ENCODE assay signal across 8 cellular contexts in genomic region chr6:43476744-43477143, GRCh38. TPM values are rescaled to one million over a fixed set of nuclear protein-coding genes. Genes with fewer than 3 reads are reported as not detected.
DNase-seq lines count a peak whose midpoint lies in the region; ATAC-seq, FAIRE-seq and TF ChIP-seq lines count a peak whose summit lies in the region.

No MANE protein-coding gene starts in this region.

- TF ChIP-seq CTCF in keratinocyte (optimal IDR thresholded peaks at IDR 0.05 in 1 of 3, IDR thresholded peaks at IDR 0.05 in 1 of 3, conservative IDR thresholded peaks at IDR 0.05 in 1 of 3; ENCODE audit: extremely low read depth in 1 of 3, insufficient read depth in 2 of 3, low read length in 3 of 3), result no peak
- TF ChIP-seq CTCF in thyroid gland (IDR thresholded peaks at IDR 0.05), result no peak
- no peak for TF ChIP-seq CTCF in GM13976 (IDR thresholded peaks at IDR 0.05; ENCODE audit: borderline replicate concordance, control extremely low read depth, extremely low read depth, insufficient read depth, missing control alignments)

- H3K4me3 Mint-ChIP-seq in activated CD8-positive, alpha-beta memory T cell treated with anti-CD3 and anti-CD28 coated beads, Interleukin-2, amount 10 ng/mL, durations not matched to agents 7 days and 5 days, result peak overlapping the region; percentile 90
- H3K4me3 Mint-ChIP-seq in activated CD8-positive, alpha-beta T cell treated with anti-CD3 and anti-CD28 coated beads, Interleukin-2, amount 10 ng/mL, durations not matched to agents 7 days and 5 days, result peak overlapping the region; percentile 97

- POLR2A ChIA-PET in activated CD8-positive, alpha-beta T cell treated with anti-CD3 and anti-CD28 coated beads, Interleukin-2, amount 10 ng/mL, durations not matched to agents 7 days and 5 days (lab: Charles Lee), result interaction anchor here (0.6 to 1.5 kb wide), 4 partner anchors 10 to 152 kb away, joined by 3 to 6 read pairs (median 4); partner anchors contain the start of gene GTPBP2

- CTCF ChIA-PET in activated CD8-positive, alpha-beta memory T cell treated with anti-CD3 and anti-CD28 coated beads, Interleukin-2, amount 10 ng/mL, durations not matched to agents 7 days and 5 days (lab: Charles Lee), result interaction anchor here (0.5 to 4.3 kb wide), 2 partner anchors 30 to 88 kb away, joined by 3 to 20 read pairs; no protein-coding TSS in a partner anchor
- CTCF ChIA-PET in activated CD8-positive, alpha-beta T cell treated with anti-CD3 and anti-CD28 coated beads, Interleukin-2, amount 10 ng/mL, durations not matched to agents 7 days and 5 days (lab: Charles Lee), result interaction anchor here (0.7 to 1.8 kb wide), 4 partner anchors 9 to 30 kb away, joined by 3 to 5 read pairs (median 4); partner anchors contain the start of gene DLK2

- dilution Hi-C loops in keratinocyte (cut with MboI; ENCODE audit: extremely low pct_ligation_motif_present, low sequenced_read_pairs), result no loop called here

- DNase-seq in activated CD8-positive, alpha-beta memory T cell treated with anti-CD3 and anti-CD28 coated beads, Interleukin-2, amount 10 ng/mL, durations not matched to agents 7 days and 5 days, result no peak
- no peak for DNase-seq in activated CD8-positive, alpha-beta memory T cell treated with anti-CD3 and anti-CD28 coated beads, Interleukin-2, amount 50 U/mL, for 4 hours
- DNase-seq in activated CD8-positive, alpha-beta T cell treated with anti-CD3 and anti-CD28 coated beads, Interleukin-2, amount 10 ng/mL, durations not matched to agents 7 days and 5 days, result no peak
- DNase-seq in keratinocyte (ENCODE audit: low read depth, low spot score) (no peak), thyroid gland (no peak), GM13976 (ENCODE audit: low spot score) (no peak), superior temporal gyrus (ENCODE audit: extremely low spot score) (no peak), NCI-H2029 treated with DMSO at 0.1 percent for 48 hours (lab: John Stamatoyannopoulos, UW) (no peak)

- H3K27ac ChIP-seq in keratinocyte (ENCODE audit: control insufficient read depth, insufficient read depth, low read length) (peak overlapping the region; percentile 21), thyroid gland (peak overlapping the region in 2 of 3 donors; percentile 27 to 80)

- 35 to 39% methylated on average over 2 of the region's 2 CpGs for WGBS in thyroid gland, 2 donors

- FAIRE-seq in keratinocyte (lab: Jason Lieb, UNC), result no peak

- intact Hi-C loops in thyroid gland (cut with DNase I), result no loop called here

- H3K36me3 Mint-ChIP-seq in activated CD8-positive, alpha-beta memory T cell treated with anti-CD3 and anti-CD28 coated beads, Interleukin-2, amount 10 ng/mL, durations not matched to agents 7 days and 5 days, result no peaks in the 10 kb centered on the region
- H3K36me3 Mint-ChIP-seq in activated CD8-positive, alpha-beta T cell treated with anti-CD3 and anti-CD28 coated beads, Interleukin-2, amount 10 ng/mL, durations not matched to agents 7 days and 5 days (ENCODE audit: low read depth), result no peaks in the 10 kb centered on the region

- H3K4me2 ChIP-seq in keratinocyte (ENCODE audit: control insufficient read depth, extremely low read depth, insufficient read depth, low read depth, low read length), result peak overlapping the region; percentile 71

- H3K4me1 ChIP-seq in keratinocyte (ENCODE audit: control insufficient read depth, extremely low read depth, insufficient read depth, low read length) (peaks cover 38% of the 10 kb centered on the region), thyroid gland (peaks cover 9 to 14% of the 10 kb centered on the region in 2 donors)

- ATAC-seq in activated CD8-positive, alpha-beta memory T cell treated with anti-CD3 and anti-CD28 coated beads, Interleukin-2, amount 10 ng/mL, durations not matched to agents 7 days and 5 days, result no peak
- peak; percentile 20 for ATAC-seq in activated CD8-positive, alpha-beta T cell treated with anti-CD3 and anti-CD28 coated beads, Interleukin-2, amount 10 ng/mL, durations not matched to agents 7 days and 5 days

- in situ Hi-C loops in GM13976 (cut with MboI; ENCODE audit: low sequenced_read_pairs, unreplicated experiment), result loop anchor here (25.0 kb wide), 1 partner anchor 214 kb away; no protein-coding TSS in a partner anchor

- H3K4me1 Mint-ChIP-seq in activated CD8-positive, alpha-beta memory T cell treated with anti-CD3 and anti-CD28 coated beads, Interleukin-2, amount 10 ng/mL, durations not matched to agents 7 days and 5 days, result peaks cover 39% of the 10 kb centered on the region
- peaks cover 31% of the 10 kb centered on the region for H3K4me1 Mint-ChIP-seq in activated CD8-positive, alpha-beta T cell treated with anti-CD3 and anti-CD28 coated beads, Interleukin-2, amount 10 ng/mL, durations not matched to agents 7 days and 5 days (ENCODE audit: low read depth)

- H2AFZ ChIP-seq in keratinocyte (ENCODE audit: control insufficient read depth, low read length), result peak overlapping the region; percentile 75

- H3K27me3 Mint-ChIP-seq in activated CD8-positive, alpha-beta memory T cell treated with anti-CD3 and anti-CD28 coated beads, Interleukin-2, amount 10 ng/mL, durations not matched to agents 7 days and 5 days, result peaks cover 2% of the 10 kb centered on the region
- H3K27me3 Mint-ChIP-seq in activated CD8-positive, alpha-beta T cell treated with anti-CD3 and anti-CD28 coated beads, Interleukin-2, amount 10 ng/mL, durations not matched to agents 7 days and 5 days (ENCODE audit: low read depth), result no peaks in the 10 kb centered on the region

- no peaks in the 10 kb centered on the region for H4K20me1 ChIP-seq in keratinocyte (ENCODE audit: control insufficient read depth, extremely low read depth, insufficient read depth, low read length)

- H3K9ac ChIP-seq in keratinocyte (ENCODE audit: control insufficient read depth, extremely low read depth, insufficient read depth, low read length), result peak overlapping the region; percentile 90

- H3K36me3 ChIP-seq in keratinocyte (ENCODE audit: control insufficient read depth in 2 of 2, extremely low read depth in 1 of 2, insufficient read depth in 2 of 2, low read length in 2 of 2) (peaks cover 0 to 3% of the 10 kb centered on the region in 2 experiments), thyroid gland (no peaks in the 10 kb centered on the region)

- TF ChIP-seq POLR2A in thyroid gland (IDR thresholded peaks at IDR 0.05), result no peak

- no peaks in the 10 kb centered on the region for H3K27me3 ChIP-seq in keratinocyte (ENCODE audit: control insufficient read depth, extremely low read depth, insufficient read depth, low read length)
- no peaks in the 10 kb centered on the region for H3K27me3 ChIP-seq in thyroid gland

- H3K79me2 ChIP-seq in keratinocyte (ENCODE audit: control insufficient read depth, insufficient read depth, low read length), result peaks cover 28% of the 10 kb centered on the region

- no peaks in the 10 kb centered on the region for H3K9me1 ChIP-seq in keratinocyte (ENCODE audit: control insufficient read depth, extremely low read depth, insufficient read depth, low read length)

- H3K4me3 ChIP-seq in keratinocyte (ENCODE audit: control insufficient read depth in 2 of 3, extremely low read depth in 1 of 3, insufficient read depth in 2 of 3, low read depth in 1 of 3, low read length in 3 of 3), result peak overlapping the region in 1 of 3 experiments; percentile 85
- H3K4me3 ChIP-seq in thyroid gland (replicated peaks in 1 of 3), result no peak overlapping the region

- H3K9me3 ChIP-seq in keratinocyte (ENCODE audit: control insufficient read depth, low read depth, low read length), result no peaks in the 10 kb centered on the region
- no peaks in the 10 kb centered on the region for H3K9me3 ChIP-seq in thyroid gland

- no peaks in the 10 kb centered on the region for H3K9me3 Mint-ChIP-seq in activated CD8-positive, alpha-beta memory T cell treated with anti-CD3 and anti-CD28 coated beads, Interleukin-2, amount 10 ng/mL, durations not matched to agents 7 days and 5 days (ENCODE audit: low read depth)
- no peaks in the 10 kb centered on the region for H3K9me3 Mint-ChIP-seq in activated CD8-positive, alpha-beta T cell treated with anti-CD3 and anti-CD28 coated beads, Interleukin-2, amount 10 ng/mL, durations not matched to agents 7 days and 5 days (ENCODE audit: insufficient read depth)

- H3K27ac Mint-ChIP-seq in activated CD8-positive, alpha-beta memory T cell treated with anti-CD3 and anti-CD28 coated beads, Interleukin-2, amount 10 ng/mL, durations not matched to agents 7 days and 5 days, result peak overlapping the region; percentile 89
- H3K27ac Mint-ChIP-seq in activated CD8-positive, alpha-beta T cell treated with anti-CD3 and anti-CD28 coated beads, Interleukin-2, amount 10 ng/mL, durations not matched to agents 7 days and 5 days, result peak overlapping the region; percentile 47

RNA-seq across cellular contexts. Expression of gene TJAP1, which starts 0.6 kb away (rescaled TPM):
- total RNA-seq in activated CD8-positive, alpha-beta memory T cell treated with anti-CD3 and anti-CD28 coated beads, Interleukin-2, amount 10 ng/mL, durations not matched to agents 7 days and 5 days, result 10 to 100 TPM; 41.1 to 41.8 TPM
- total RNA-seq in activated CD8-positive, alpha-beta T cell treated with anti-CD3 and anti-CD28 coated beads, Interleukin-2, amount 10 ng/mL, durations not matched to agents 7 days and 5 days, result 10 to 100 TPM; 34.7 to 35.5 TPM
- polyA plus RNA-seq in keratinocyte, result 17.2 to 45.5 TPM (median 23.3 TPM) in 3 replicates
- polyA plus RNA-seq in keratinocyte (2011; ENCODE audit: low read depth), result 41.6 TPM
- 14.3 and 25.4 TPM in 2 replicates for polyA plus RNA-seq in keratinocyte (2011; cell fraction: cytosol; rRNA removed)
- 78.8 and 84.0 TPM in 2 replicates for polyA plus RNA-seq in keratinocyte (2011; cell fraction: nucleus; rRNA removed)
- polyA plus RNA-seq in keratinocyte (2012; ENCODE audit: low replicate concordance), result 12.6 and 28.6 TPM in 2 replicates
- polyA minus RNA-seq in keratinocyte, result 10.4 to 24.4 TPM (median 16.7 TPM) in 3 replicates
- polyA minus RNA-seq in keratinocyte (2011; cell fraction: cytosol; rRNA and poly(A)+ RNA removed), result 11.7 TPM
- polyA minus RNA-seq in keratinocyte (2011; cell fraction: nucleus; rRNA and poly(A)+ RNA removed), result 11.8 and 19.6 TPM in 2 replicates
- 10 to 100 TPM; 23.2 to 42.4 (median 34.4) TPM for total RNA-seq in thyroid gland

RNA-seq across cellular contexts. Expression of gene DLK2, which starts 21.4 kb away (rescaled TPM):
- total RNA-seq in activated CD8-positive, alpha-beta memory T cell treated with anti-CD3 and anti-CD28 coated beads, Interleukin-2, amount 10 ng/mL, durations not matched to agents 7 days and 5 days, result not detected
- total RNA-seq in activated CD8-positive, alpha-beta T cell treated with anti-CD3 and anti-CD28 coated beads, Interleukin-2, amount 10 ng/mL, durations not matched to agents 7 days and 5 days, result not detected
- polyA plus RNA-seq in keratinocyte, result 19.8 to 32.2 TPM (median 31.6 TPM) in 3 replicates
- polyA plus RNA-seq in keratinocyte (2011; ENCODE audit: low read depth), result 2.2 TPM
- 21.9 and 51.1 TPM in 2 replicates for polyA plus RNA-seq in keratinocyte (2011; cell fraction: cytosol; rRNA removed)
- polyA plus RNA-seq in keratinocyte (2011; cell fraction: nucleus; rRNA removed), result 55.1 and 77.8 TPM in 2 replicates
- polyA plus RNA-seq in keratinocyte (2012; ENCODE audit: low replicate concordance), result 20.2 and 38.7 TPM in 2 replicates
- polyA minus RNA-seq in keratinocyte, result 23.2 to 88.5 TPM (median 28.0 TPM) in 3 replicates
- 67.7 TPM for polyA minus RNA-seq in keratinocyte (2011; cell fraction: cytosol; rRNA and poly(A)+ RNA removed)
- polyA minus RNA-seq in keratinocyte (2011; cell fraction: nucleus; rRNA and poly(A)+ RNA removed), result 34.7 and 38.7 TPM in 2 replicates
- 1 to 10 TPM in 2 of 4 donors, under 1 TPM in 1, not detected in 1; 0.89 to 1.3 (median 1.3) TPM for total RNA-seq in thyroid gland

RNA-seq across cellular contexts. Expression of gene LRRC73, which starts 33.4 kb away (rescaled TPM):
- total RNA-seq in activated CD8-positive, alpha-beta memory T cell treated with anti-CD3 and anti-CD28 coated beads, Interleukin-2, amount 10 ng/mL, durations not matched to agents 7 days and 5 days, result under 1 TPM in 1 of 2 experiments, not detected in 1; 0.09 TPM
- total RNA-seq in activated CD8-positive, alpha-beta T cell treated with anti-CD3 and anti-CD28 coated beads, Interleukin-2, amount 10 ng/mL, durations not matched to agents 7 days and 5 days, result under 1 TPM; 0.26 to 0.55 TPM
- polyA plus RNA-seq in keratinocyte, result 0.16 to 0.40 TPM (median 0.18 TPM) in 3 replicates
- polyA plus RNA-seq in keratinocyte (2011; ENCODE audit: low read depth), result 0.12 TPM
- 0.22 and 0.55 TPM in 2 replicates for polyA plus RNA-seq in keratinocyte (2011; cell fraction: cytosol; rRNA removed)
- polyA plus RNA-seq in keratinocyte (2011; cell fraction: nucleus; rRNA removed), result 0.27 and 0.49 TPM in 2 replicates
- polyA plus RNA-seq in keratinocyte (2012; ENCODE audit: low replicate concordance), result 0.35 and 0.49 TPM in 2 replicates
- 0.26 to 0.30 TPM in 2 of 3 replicates, not detected in the other for polyA minus RNA-seq in keratinocyte
- polyA minus RNA-seq in keratinocyte (2011; cell fraction: cytosol; rRNA and poly(A)+ RNA removed), result not detected
- polyA minus RNA-seq in keratinocyte (2011; cell fraction: nucleus; rRNA and poly(A)+ RNA removed), result not detected in 2 replicates
- total RNA-seq in thyroid gland, result 1 to 10 TPM in 3 of 4 donors, under 1 TPM in 1; 0.67 to 2.0 (median 1.6) TPM

RNA-seq across cellular contexts. Expression of gene YIPF3, which starts 40.0 kb away (rescaled TPM):
- 10 to 100 TPM; 50.9 to 56.3 TPM for total RNA-seq in activated CD8-positive, alpha-beta memory T cell treated with anti-CD3 and anti-CD28 coated beads, Interleukin-2, amount 10 ng/mL, durations not matched to agents 7 days and 5 days
- 10 to 100 TPM; 55.6 to 59.0 TPM for total RNA-seq in activated CD8-positive, alpha-beta T cell treated with anti-CD3 and anti-CD28 coated beads, Interleukin-2, amount 10 ng/mL, durations not matched to agents 7 days and 5 days
- polyA plus RNA-seq in keratinocyte, result 120 to 138 TPM (median 136 TPM) in 3 replicates
- polyA plus RNA-seq in keratinocyte (2011; ENCODE audit: low read depth), result 29.2 TPM
- 103 and 104 TPM in 2 replicates for polyA plus RNA-seq in keratinocyte (2011; cell fraction: cytosol; rRNA removed)
- 154 and 155 TPM in 2 replicates for polyA plus RNA-seq in keratinocyte (2011; cell fraction: nucleus; rRNA removed)
- polyA plus RNA-seq in keratinocyte (2012; ENCODE audit: low replicate concordance), result 63.0 and 89.2 TPM in 2 replicates
- polyA minus RNA-seq in keratinocyte, result 142 to 213 TPM (median 144 TPM) in 3 replicates
- 90.5 TPM for polyA minus RNA-seq in keratinocyte (2011; cell fraction: cytosol; rRNA and poly(A)+ RNA removed)
- polyA minus RNA-seq in keratinocyte (2011; cell fraction: nucleus; rRNA and poly(A)+ RNA removed), result 57.6 and 64.5 TPM in 2 replicates
- total RNA-seq in thyroid gland, result 100 to 1,000 TPM; 126 to 145 (median 128) TPM

RNA-seq across cellular contexts. Expression of gene POLR1C, which starts 40.1 kb away (rescaled TPM):
- 10 to 100 TPM; 30.8 to 48.2 TPM for total RNA-seq in activated CD8-positive, alpha-beta memory T cell treated with anti-CD3 and anti-CD28 coated beads, Interleukin-2, amount 10 ng/mL, durations not matched to agents 7 days and 5 days
- total RNA-seq in activated CD8-positive, alpha-beta T cell treated with anti-CD3 and anti-CD28 coated beads, Interleukin-2, amount 10 ng/mL, durations not matched to agents 7 days and 5 days, result 10 to 100 TPM; 34.7 to 35.4 TPM
- polyA plus RNA-seq in keratinocyte, result 99.6 to 121 TPM (median 119 TPM) in 3 replicates
- polyA plus RNA-seq in keratinocyte (2011; ENCODE audit: low read depth), result 34.9 TPM
- polyA plus RNA-seq in keratinocyte (2011; cell fraction: cytosol; rRNA removed), result 69.9 and 106 TPM in 2 replicates
- polyA plus RNA-seq in keratinocyte (2011; cell fraction: nucleus; rRNA removed), result 155 and 201 TPM in 2 replicates
- polyA plus RNA-seq in keratinocyte (2012; ENCODE audit: low replicate concordance), result 90.8 and 119 TPM in 2 replicates
- polyA minus RNA-seq in keratinocyte, result 35.0 to 95.4 TPM (median 86.0 TPM) in 3 replicates
- 38.0 TPM for polyA minus RNA-seq in keratinocyte (2011; cell fraction: cytosol; rRNA and poly(A)+ RNA removed)
- 28.9 and 53.4 TPM in 2 replicates for polyA minus RNA-seq in keratinocyte (2011; cell fraction: nucleus; rRNA and poly(A)+ RNA removed)
- total RNA-seq in thyroid gland, result 10 to 100 TPM; 27.6 to 41.9 (median 38.2) TPM
